In genomic region chr21:38905328-38905727, GRCh38 we compare ENCODE assay signal across 15 cellular contexts.
A peak's percentile ranks its signal among the peaks of the same experiment; 100 is the strongest.
DNase-seq lines count a peak whose midpoint lies in the region; ATAC-seq and TF ChIP-seq lines count a peak whose summit lies in the region.
"Had no signal": no experiment of that assay in that cellular context is flagged by ENCODE, and none has a peak within 500 bp of the region (broad histone marks: within the 10 kb centered on the region; RNA-seq: fewer than 3 reads in every experiment).

No MANE protein-coding gene starts in this region.

- ATAC-seq in Right ventricle myocardium inferior, result no peak
- ATAC-seq in GM21737 (IDR thresholded peaks at IDR 0.05; ENCODE audit: unreplicated experiment), result no peak

- H3K27me3 Mint-ChIP-seq in activated naive CD8-positive, alpha-beta T cell treated with anti-CD3 and anti-CD28 coated beads for 36 hours, result no peaks in the 10 kb centered on the region

- TF ChIP-seq POLR2A in breast epithelium (IDR thresholded peaks at IDR 0.05) (no peak), sigmoid colon (IDR thresholded peaks at IDR 0.05) (no peak)

- H3K4me3 ChIP-seq in left ventricle myocardium inferior, result no peak overlapping the region
- no peak overlapping the region for H3K4me3 ChIP-seq in breast epithelium
- no peak overlapping the region for H3K4me3 ChIP-seq in sigmoid colon
- H3K4me3 ChIP-seq: BLaER1 treated with 17β-estradiol and CSF1 and Interleukin-3, amounts not matched to agents 10 nM and 100 nM had no signal

- no peak overlapping the region for H3K4me3 Mint-ChIP-seq in activated naive CD8-positive, alpha-beta T cell treated with anti-CD3 and anti-CD28 coated beads for 36 hours

- no peak overlapping the region for H3K27ac Mint-ChIP-seq in activated naive CD8-positive, alpha-beta T cell treated with anti-CD3 and anti-CD28 coated beads for 36 hours

- H3K36me3 ChIP-seq in left ventricle myocardium inferior (no peaks in the 10 kb centered on the region), breast epithelium (no peaks in the 10 kb centered on the region), sigmoid colon (no peaks in the 10 kb centered on the region)
- H3K36me3 ChIP-seq: BLaER1 treated with 17β-estradiol and CSF1 and Interleukin-3, amounts not matched to agents 10 nM and 100 nM had no signal

- TF ChIP-seq CTCF in left ventricle myocardium inferior (IDR thresholded peaks at IDR 0.05; ENCODE audit: borderline replicate concordance) (no peak), breast epithelium (IDR thresholded peaks at IDR 0.05) (no peak), sigmoid colon (IDR thresholded peaks at IDR 0.05) (no peak)

- TF ChIP-seq EP300 in sigmoid colon (IDR thresholded peaks at IDR 0.05), result no peak

- 83 to 89% methylated on average over 4 of the region's 4 CpGs for WGBS in sigmoid colon, 2 donors

- H3K9me3 Mint-ChIP-seq in activated naive CD8-positive, alpha-beta T cell treated with anti-CD3 and anti-CD28 coated beads for 36 hours, result peaks cover 2% of the 10 kb centered on the region

- H3K27ac ChIP-seq in left ventricle myocardium inferior (replicated peaks) (peak overlapping the region; percentile 71), breast epithelium (peak overlapping the region; percentile 89 to 90), sigmoid colon (peak overlapping the region in 3 of 4 donors; percentile 11 to 52 (median 23))
- H3K27ac ChIP-seq: BLaER1 treated with 17β-estradiol and CSF1 and Interleukin-3, amounts not matched to agents 10 nM and 100 nM had no signal

- H3K9me3 ChIP-seq in left ventricle myocardium inferior (replicated peaks) (peaks cover 8% of the 10 kb centered on the region), breast epithelium (no peaks in the 10 kb centered on the region), sigmoid colon (no peaks in the 10 kb centered on the region)

- H3K27me3 ChIP-seq in left ventricle myocardium inferior (ENCODE audit: low read depth), result no peaks in the 10 kb centered on the region
- no peaks in the 10 kb centered on the region for H3K27me3 ChIP-seq in breast epithelium
- H3K27me3 ChIP-seq in sigmoid colon, result no peaks in the 10 kb centered on the region

- H3K36me3 Mint-ChIP-seq in activated naive CD8-positive, alpha-beta T cell treated with anti-CD3 and anti-CD28 coated beads for 36 hours, result no peaks in the 10 kb centered on the region

- H3K4me1 ChIP-seq in left ventricle myocardium inferior (peaks cover 55% of the 10 kb centered on the region), breast epithelium (peaks cover 6 to 16% of the 10 kb centered on the region in 2 donors), sigmoid colon (peaks cover 0 to 17% (median 17%) of the 10 kb centered on the region in 4 donors)

- H3K4me1 Mint-ChIP-seq in activated naive CD8-positive, alpha-beta T cell treated with anti-CD3 and anti-CD28 coated beads for 36 hours, result no peaks in the 10 kb centered on the region

- DNase-seq in left ventricle myocardium inferior (no peak), Right ventricle myocardium inferior (ENCODE audit: missing footprints) (no peak), breast epithelium (ENCODE audit: low spot score in 2 of 2) (no peak), sigmoid colon (no peak), NK-92 (lab: John Stamatoyannopoulos, UW; ENCODE audit: unreplicated experiment) (no peak)
- DNase-seq in activated naive CD8-positive, alpha-beta T cell treated with anti-CD3 and anti-CD28 coated beads for 36 hours, result no peak
- no peak for DNase-seq in NK-92 treated with Interleukin-12 subunit alpha and Interleukin-12 subunit beta, amount 100 ng/mL, for 24 hours (lab: John Stamatoyannopoulos, UW)
- DNase-seq: DMS153, NCI-H1105 treated with DMSO at 0.1 percent for 48 hours, NCI-H187, NCI-H446, NCI-H748 treated with DMSO at 0.1 percent for 48 hours, SIG-M5 had no signal

- intact Hi-C loops in left ventricle myocardium inferior (cut with micrococcal nuclease), result loop anchor here (10.0 kb wide), 2 partner anchors 61 to 101 kb away; partner anchors contain the start of gene ETS2
- intact Hi-C loops in Right ventricle myocardium inferior (cut with DNase I), result loop anchor here (5.0 kb wide), 2 partner anchors 58 to 182 kb away; no protein-coding TSS in a partner anchor
- intact Hi-C loops in breast epithelium (cut with DNase I; ENCODE audit: low total_unique reads), result no loop called here
- intact Hi-C loops in sigmoid colon (cut with DNase I), result loop anchor here (5.0 kb wide), 1 partner anchor 1147 kb away; no protein-coding TSS in a partner anchor

Comparison
In these comparisons a context has a peak if more than half of its experiments do, and no peak if none do; other contexts are left out.
1. H3K27ac ChIP-seq: peak in every context shown above with its lines; median percentile 90 in breast epithelium; 71 in left ventricle myocardium inferior; 23 in sigmoid colon.